ENCODE assay signal across 8 cellular contexts in the genomic region with DNA sequence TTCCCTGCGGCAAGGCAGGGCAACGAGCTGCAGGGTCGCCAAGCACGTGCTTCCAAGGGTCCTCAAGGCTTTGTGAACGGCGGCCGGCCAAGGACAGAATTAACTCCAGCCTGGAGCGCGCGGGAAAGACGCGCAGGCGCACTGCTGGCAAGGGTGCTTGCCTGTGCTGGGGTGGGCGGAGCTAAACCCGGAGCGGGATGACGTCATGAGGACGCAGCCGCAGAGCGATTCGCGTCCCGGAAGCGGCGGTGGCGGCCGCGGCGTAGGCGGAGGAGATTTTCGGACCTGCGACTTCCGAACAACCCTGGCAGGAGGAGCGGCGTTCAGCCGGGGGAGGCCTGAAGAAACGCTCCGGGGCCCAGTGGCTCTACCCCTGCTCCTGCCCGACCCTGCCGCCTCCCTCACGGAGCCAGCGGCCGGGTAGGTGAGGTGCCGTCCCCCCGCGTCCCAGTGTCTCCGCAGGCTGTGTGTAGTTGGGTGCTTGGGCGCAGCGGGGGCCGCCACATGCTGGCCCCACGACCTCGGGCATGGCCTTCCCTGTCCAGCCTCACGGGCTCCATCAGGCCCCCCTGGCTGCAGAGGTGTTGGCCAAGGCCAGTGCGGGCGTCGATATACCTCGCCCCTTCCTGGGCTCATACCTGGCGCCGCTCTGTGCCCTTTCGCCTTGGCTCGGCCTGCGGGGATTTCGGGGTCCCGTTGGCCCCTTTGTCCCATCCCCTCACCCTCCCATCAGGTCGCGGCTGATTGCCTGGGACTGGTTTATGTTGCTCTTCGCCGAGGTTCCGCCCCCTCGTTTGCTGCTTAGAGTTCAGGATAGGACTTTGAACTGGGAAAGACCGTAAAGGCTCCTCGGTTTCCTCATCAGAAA. TPM values are rescaled to one million over a fixed set of nuclear protein-coding genes. Genes with fewer than 3 reads are reported as not detected.
DNase-seq lines count a peak whose midpoint lies in the region; ATAC-seq and TF ChIP-seq lines count a peak whose summit lies in the region.

A gene with protein sequence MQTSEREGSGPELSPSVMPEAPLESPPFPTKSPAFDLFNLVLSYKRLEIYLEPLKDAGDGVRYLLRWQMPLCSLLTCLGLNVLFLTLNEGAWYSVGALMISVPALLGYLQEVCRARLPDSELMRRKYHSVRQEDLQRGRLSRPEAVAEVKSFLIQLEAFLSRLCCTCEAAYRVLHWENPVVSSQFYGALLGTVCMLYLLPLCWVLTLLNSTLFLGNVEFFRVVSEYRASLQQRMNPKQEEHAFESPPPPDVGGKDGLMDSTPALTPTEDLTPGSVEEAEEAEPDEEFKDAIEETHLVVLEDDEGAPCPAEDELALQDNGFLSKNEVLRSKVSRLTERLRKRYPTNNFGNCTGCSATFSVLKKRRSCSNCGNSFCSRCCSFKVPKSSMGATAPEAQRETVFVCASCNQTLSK (plus strand): TSS at position 227 of the 868 bp plus-strand sequence. CDS start 1,350 bp downstream, outside the sequence.

- ATAC-seq in RWPE2 (ENCODE audit: low read depth), result peak; percentile 75
- peak; percentile 93 to 95 for ATAC-seq in natural killer cell treated with Interleukin-12 subunit alpha and Interleukin-12 subunit beta and Interleukin-15 and Interleukin-18, amount 100 ng/mL, for 72 hours

- H3K4me3 Mint-ChIP-seq in natural killer cell treated with Interleukin-12 subunit alpha and Interleukin-12 subunit beta and Interleukin-15 and Interleukin-18, amount 100 ng/mL, for 72 hours, result peak within 1 kb of the TSS; percentile 98

- H3K36me3 ChIP-seq in RWPE2 (ENCODE audit: low read depth), result peaks cover 37% of the 10 kb centered on the region

- peak; percentile 96 for DNase-seq in ELF-1 (ENCODE audit: low read depth, low spot score)
- DNase-seq in H4 (ENCODE audit: low spot score), result peak; percentile 95
- peak; percentile 76 for DNase-seq in LNCaP clone FGC (ENCODE audit: low read depth)
- peak; percentile 92 for DNase-seq in RWPE2 (ENCODE audit: low spot score)
- peak; percentile 92 for DNase-seq in activated effector memory CD4-positive, alpha-beta T cell treated with Interleukin-2 at 50 U/mL for 16 hours
- DNase-seq in fibroblast of peridontal ligament (ENCODE audit: extremely low read depth), result peak; percentile 93
- peak; percentile 97 for DNase-seq in natural killer cell treated with Interleukin-12 subunit alpha and Interleukin-12 subunit beta and Interleukin-15 and Interleukin-18, amount 100 ng/mL, for 72 hours (ENCODE audit: low spot score)
- DNase-seq in stimulated activated naive CD4-positive, alpha-beta T cell treated with Interleukin-2 at 50 U/mL for 16 hours (lab: John Stamatoyannopoulos, UW), result peak; percentile 94

- H3K9me3 Mint-ChIP-seq in natural killer cell treated with Interleukin-12 subunit alpha and Interleukin-12 subunit beta and Interleukin-15 and Interleukin-18, amount 100 ng/mL, for 72 hours, result peaks cover 4% of the 10 kb centered on the region

- peaks cover 43 to 47% of the 10 kb centered on the region in 2 donors for H3K4me1 Mint-ChIP-seq in natural killer cell treated with Interleukin-12 subunit alpha and Interleukin-12 subunit beta and Interleukin-15 and Interleukin-18, amount 100 ng/mL, for 72 hours (ENCODE audit: low read depth in 2 of 2)

- H3K4me3 ChIP-seq in LNCaP clone FGC (ENCODE audit: low read depth, low read length) (peak within 1 kb of the TSS; percentile 85), RWPE2 (ENCODE audit: severe bottlenecking) (peak within 1 kb of the TSS; percentile 89)

- H3K27ac ChIP-seq in RWPE2 (ENCODE audit: poor library complexity, severe bottlenecking), result peak within 1 kb of the TSS; percentile 44

- peak within 1 kb of the TSS; percentile 91 to 96 for H3K27ac Mint-ChIP-seq in natural killer cell treated with Interleukin-12 subunit alpha and Interleukin-12 subunit beta and Interleukin-15 and Interleukin-18, amount 100 ng/mL, for 72 hours

- H3K9me3 ChIP-seq in RWPE2 (ENCODE audit: severe bottlenecking), result no peaks in the 10 kb centered on the region

- no peaks in the 10 kb centered on the region for H3K27me3 ChIP-seq in RWPE2 (ENCODE audit: insufficient read depth, poor library complexity, severe bottlenecking)

- peaks cover 5% of the 10 kb centered on the region for H3K4me1 ChIP-seq in RWPE2 (ENCODE audit: insufficient read depth, poor library complexity, severe bottlenecking)

- H3K27me3 Mint-ChIP-seq in natural killer cell treated with Interleukin-12 subunit alpha and Interleukin-12 subunit beta and Interleukin-15 and Interleukin-18, amount 100 ng/mL, for 72 hours, result no peaks in the 10 kb centered on the region

- TF ChIP-seq CTCF in LNCaP clone FGC (IDR thresholded peaks at IDR 0.05; ENCODE audit: control insufficient read depth, extremely low read depth, insufficient read depth) (no peak), RWPE2 (IDR thresholded peaks at IDR 0.05; ENCODE audit: poor library complexity, severe bottlenecking) (no peak)

- H3K36me3 Mint-ChIP-seq in natural killer cell treated with Interleukin-12 subunit alpha and Interleukin-12 subunit beta and Interleukin-15 and Interleukin-18, amount 100 ng/mL, for 72 hours, result peaks cover 22% of the 10 kb centered on the region

RNA-seq across cellular contexts. Expression of the gene that starts here (rescaled TPM):
- total RNA-seq in H4 (2014; rRNA removed; shearing (Covaris generic)), result 10.2 and 13.1 TPM in 2 replicates
- total RNA-seq in natural killer cell treated with Interleukin-12 subunit alpha and Interleukin-12 subunit beta and Interleukin-15 and Interleukin-18, amount 100 ng/mL, for 72 hours, result 10 to 100 TPM; 34.9 to 59.6 TPM

Comparison
In these comparisons a context has a peak if more than half of its experiments do, and no peak if none do; other contexts are left out.
1. Peak in every context shown above with its lines: DNase-seq, ATAC-seq, H3K4me3 ChIP-seq and H3K27ac ChIP-seq.